ENCODE assay signal across 20 cellular contexts in genomic region chr11:86201371-86201770, GRCh38. TPM values are rescaled to one million over a fixed set of nuclear protein-coding genes. Genes with fewer than 3 reads are reported as not detected.
DNase-seq lines count a peak whose midpoint lies in the region; ATAC-seq, FAIRE-seq and TF ChIP-seq lines count a peak whose summit lies in the region.
"Had no signal": no experiment of that assay in that cellular context is flagged by ENCODE, and none has a peak within 500 bp of the region (broad histone marks: within the 10 kb centered on the region; RNA-seq: fewer than 3 reads in every experiment).

No MANE protein-coding gene starts in this region.

- no peaks in the 10 kb centered on the region for H3K27me3 Mint-ChIP-seq in CD8-positive, alpha-beta memory T cell
- H3K27me3 Mint-ChIP-seq in astrocyte (ENCODE audit: low read depth, unreplicated experiment), result peaks cover 2% of the 10 kb centered on the region

- no peak overlapping the region for H3K4me3 Mint-ChIP-seq in CD8-positive, alpha-beta memory T cell
- H3K4me3 Mint-ChIP-seq in astrocyte (ENCODE audit: unreplicated experiment), result no peak overlapping the region
- H3K4me3 Mint-ChIP-seq: GM23338; T-helper 2 cell treated with Interferon-gamma antibody and Interleukin-4, amounts not matched to agents 5 μg/mL and 100 μg/mL, for 36 hours had no signal

- no peaks in the 10 kb centered on the region for H3K4me1 Mint-ChIP-seq in CD8-positive, alpha-beta memory T cell
- H3K4me1 Mint-ChIP-seq in astrocyte (ENCODE audit: low read depth, unreplicated experiment), result no peaks in the 10 kb centered on the region
- H3K4me1 Mint-ChIP-seq: GM23338 had no signal

- peak overlapping the region; percentile 14 for H2AFZ ChIP-seq in astrocyte (ENCODE audit: low read depth, low read length)
- peak overlapping the region; percentile 7 for H2AFZ ChIP-seq in osteoblast (ENCODE audit: low read length)

- H3K27ac Mint-ChIP-seq in CD8-positive, alpha-beta memory T cell, result no peak overlapping the region
- no peak overlapping the region for H3K27ac Mint-ChIP-seq in astrocyte (ENCODE audit: unreplicated experiment)
- H3K27ac Mint-ChIP-seq: GM23338; T-helper 2 cell treated with Interferon-gamma antibody and Interleukin-4, amounts not matched to agents 5 μg/mL and 100 μg/mL, for 36 hours had no signal

- DNase-seq in CD8-positive, alpha-beta memory T cell, result no peak
- DNase-seq in H54 (ENCODE audit: insufficient read length, low spot score), result no peak
- DNase-seq in astrocyte (ENCODE audit: low read depth), result no peak
- no peak for DNase-seq in osteoblast (ENCODE audit: insufficient read length, low spot score, missing footprints)
- no peak for DNase-seq in NCI-H226
- DNase-seq: COR-L47, DMS153, NCI-H1105, NCI-H187, NCI-H2171, NCI-H774, SJCRH30, SW 1271 had no signal

- H3K9me3 ChIP-seq in CD8-positive, alpha-beta memory T cell (ENCODE audit: low read length), result no peaks in the 10 kb centered on the region
- H3K9me3 ChIP-seq in astrocyte (ENCODE audit: insufficient read depth, low read depth, low read length) (no peaks in the 10 kb centered on the region), osteoblast (ENCODE audit: low read depth, low read length) (no peaks in the 10 kb centered on the region)
- H3K9me3 ChIP-seq: BLaER1, SJCRH30 had no signal

- no peak for TF ChIP-seq POLR2A in H54 (IDR thresholded peaks at IDR 0.05; ENCODE audit: low read depth, low read length)

- no peaks in the 10 kb centered on the region for H3K36me3 ChIP-seq in CD8-positive, alpha-beta memory T cell (ENCODE audit: insufficient read depth, low read length)
- no peaks in the 10 kb centered on the region for H3K36me3 ChIP-seq in astrocyte (ENCODE audit: insufficient read depth, low read length)
- no peaks in the 10 kb centered on the region for H3K36me3 ChIP-seq in osteoblast (ENCODE audit: insufficient read depth, low read length)
- H3K36me3 ChIP-seq: BLaER1, SJCRH30 had no signal

- no peaks in the 10 kb centered on the region for H3K36me3 Mint-ChIP-seq in CD8-positive, alpha-beta memory T cell
- peaks cover 3% of the 10 kb centered on the region for H3K36me3 Mint-ChIP-seq in astrocyte (ENCODE audit: low read depth, unreplicated experiment)

- H3K79me2 ChIP-seq in astrocyte (ENCODE audit: insufficient read depth, low read length) (no peaks in the 10 kb centered on the region), osteoblast (ENCODE audit: insufficient read depth, low read length) (no peaks in the 10 kb centered on the region)

- H3K4me2 ChIP-seq in astrocyte (ENCODE audit: low read length), result no peak overlapping the region
- H3K4me2 ChIP-seq in osteoblast (ENCODE audit: insufficient read depth, low read length), result no peak overlapping the region

- no peaks in the 10 kb centered on the region for H3K9me3 Mint-ChIP-seq in CD8-positive, alpha-beta memory T cell
- H3K9me3 Mint-ChIP-seq in astrocyte (ENCODE audit: unreplicated experiment), result peaks cover 3% of the 10 kb centered on the region
- H3K9me3 Mint-ChIP-seq: GM23338; T-helper 2 cell treated with Interferon-gamma antibody and Interleukin-4, amounts not matched to agents 5 μg/mL and 100 μg/mL, for 36 hours had no signal

- POLR2A ChIA-PET in CD8-positive, alpha-beta memory T cell (lab: Charles Lee), result interaction anchor here (0.8 kb wide), 1 partner anchor 132 kb away, joined by 4 read pairs; the partner anchor contains the start of gene PICALM

- H3K4me3 ChIP-seq in CD8-positive, alpha-beta memory T cell (ENCODE audit: low read length), result no peak overlapping the region
- H3K4me3 ChIP-seq in astrocyte (ENCODE audit: insufficient read depth, low read depth, low read length) (no peak overlapping the region), osteoblast (ENCODE audit: insufficient read depth, low read length) (no peak overlapping the region)
- H3K4me3 ChIP-seq: SJCRH30 had no signal

- no peaks in the 10 kb centered on the region for H3K27me3 ChIP-seq in CD8-positive, alpha-beta memory T cell (ENCODE audit: insufficient read depth, low read length, poor library complexity, severe bottlenecking)
- H3K27me3 ChIP-seq in astrocyte (ENCODE audit: insufficient read depth, low read length) (no peaks in the 10 kb centered on the region), osteoblast (ENCODE audit: insufficient read depth, low read length) (no peaks in the 10 kb centered on the region)
- H3K27me3 ChIP-seq: BLaER1, SJCRH30 had no signal

- H4K20me1 ChIP-seq in astrocyte (ENCODE audit: insufficient read depth, low read length) (no peaks in the 10 kb centered on the region), osteoblast (ENCODE audit: insufficient read depth, low read length) (no peaks in the 10 kb centered on the region)
- H4K20me1 ChIP-seq: BLaER1 had no signal

- FAIRE-seq in H54 (lab: Jason Lieb, UNC) (peak; percentile 11), astrocyte (lab: Jason Lieb, UNC) (no peak)

- ATAC-seq in HG02970 (IDR thresholded peaks at IDR 0.05; ENCODE audit: low FRiP score, unreplicated experiment) (no peak), GM19463 (IDR thresholded peaks at IDR 0.05; ENCODE audit: unreplicated experiment) (no peak), GM21737 (IDR thresholded peaks at IDR 0.05; ENCODE audit: unreplicated experiment) (no peak)

- peaks cover 16% of the 10 kb centered on the region for H3K4me1 ChIP-seq in CD8-positive, alpha-beta memory T cell (ENCODE audit: insufficient read depth, low read length)
- H3K4me1 ChIP-seq in astrocyte (ENCODE audit: insufficient read depth, low read length), result no peaks in the 10 kb centered on the region
- peaks cover 7% of the 10 kb centered on the region for H3K4me1 ChIP-seq in osteoblast (ENCODE audit: insufficient read depth, low read length)

- CTCF ChIA-PET in CD8-positive, alpha-beta memory T cell (lab: Charles Lee), result interaction anchor here (0.9 to 2.9 kb wide), 7 partner anchors 8 to 347 kb away, joined by 3 to 20 read pairs (median 5); partner anchors contain the start of genes CCDC83 and PICALM

- peak overlapping the region; percentile 64 for H3K27ac ChIP-seq in CD8-positive, alpha-beta memory T cell (ENCODE audit: low read depth, low read length)
- no peak overlapping the region for H3K27ac ChIP-seq in astrocyte (ENCODE audit: low read depth, low read length)
- H3K27ac ChIP-seq in osteoblast (ENCODE audit: low read depth, low read length), result no peak overlapping the region
- H3K27ac ChIP-seq: RWPE1, SJCRH30 had no signal

- no peak for TF ChIP-seq CTCF in astrocyte (IDR thresholded peaks at IDR 0.05; ENCODE audit: insufficient read depth, low read depth, low read length)
- TF ChIP-seq CTCF in osteoblast (IDR thresholded peaks at IDR 0.05; ENCODE audit: extremely low read depth, low read depth, low read length), result no peak

- H3K9ac ChIP-seq in astrocyte (ENCODE audit: low read length), result no peak overlapping the region

RNA-seq across cellular contexts. Expression of gene EED, which starts 43.2 kb away (rescaled TPM):
- 100 to 1,000 TPM; 188 to 190 TPM for total RNA-seq in CD8-positive, alpha-beta memory T cell
- polyA plus RNA-seq in CD8-positive, alpha-beta memory T cell, result 23.6 TPM
- 20.9 and 23.4 TPM in 2 replicates for total RNA-seq in astrocyte
- 12.3 and 17.7 TPM in 2 replicates for total RNA-seq in osteoblast
